In genomic region chr2:28163028-28163427, GRCh38 we compare ENCODE assay signal across 19 cellular contexts.
DNase-seq lines count a peak whose midpoint lies in the region; ATAC-seq and TF ChIP-seq lines count a peak whose summit lies in the region.
"Had no signal": no experiment of that assay in that cellular context is flagged by ENCODE, and none has a peak within 500 bp of the region (broad histone marks: within the 10 kb centered on the region; RNA-seq: fewer than 3 reads in every experiment).

No MANE protein-coding gene starts in this region.

- no TSS peak for BruUV-seq in A673 (replicated peaks; lab: Mats Ljungman, UMichigan)

- H3K27ac Mint-ChIP-seq in progenitor cell of endocrine pancreas, result peak overlapping the region; percentile 40
- H3K27ac Mint-ChIP-seq: activated B cell treated with CpG ODN at 0.5 μM for 24 hours; activated naive CD8-positive, alpha-beta T cell treated with anti-CD3 and anti-CD28 coated beads for 36 hours had no signal

- H3K27me3 ChIP-seq in suprapubic skin, result no peaks in the 10 kb centered on the region
- no peaks in the 10 kb centered on the region for H3K27me3 ChIP-seq in A673 (replicated peaks; ENCODE audit: insufficient read depth, low read depth, low read length, poor library complexity)

- no peaks in the 10 kb centered on the region for H3K27me3 Mint-ChIP-seq in progenitor cell of endocrine pancreas
- H3K27me3 Mint-ChIP-seq: activated B cell treated with CpG ODN at 0.5 μM for 24 hours; activated naive CD8-positive, alpha-beta T cell treated with anti-CD3 and anti-CD28 coated beads for 36 hours had no signal

- no peak overlapping the region for H3K4me3 ChIP-seq in suprapubic skin
- no peak overlapping the region for H3K4me3 ChIP-seq in A673 (ENCODE audit: low read depth, low read length, poor library complexity, severe bottlenecking)

- no peaks in the 10 kb centered on the region for H3K36me3 ChIP-seq in suprapubic skin
- no peaks in the 10 kb centered on the region for H3K36me3 ChIP-seq in A673 (ENCODE audit: insufficient read depth, low read length, poor library complexity, severe bottlenecking)

- no peak for TF ChIP-seq CTCF in progenitor cell of endocrine pancreas (IDR thresholded peaks at IDR 0.05; ENCODE audit: unreplicated experiment)
- no peak for TF ChIP-seq CTCF in suprapubic skin (IDR thresholded peaks at IDR 0.05)
- no peak for TF ChIP-seq CTCF in A673 (conservative IDR thresholded peaks at IDR 0.05; ENCODE audit: low read depth, low read length)

- H3K36me3 Mint-ChIP-seq in progenitor cell of endocrine pancreas (ENCODE audit: insufficient read depth), result peaks cover 4% of the 10 kb centered on the region

- no peak overlapping the region for H3K4me3 Mint-ChIP-seq in progenitor cell of endocrine pancreas (ENCODE audit: low read depth)
- H3K4me3 Mint-ChIP-seq: activated B cell treated with CpG ODN at 0.5 μM for 24 hours; activated naive CD8-positive, alpha-beta T cell treated with anti-CD3 and anti-CD28 coated beads for 36 hours had no signal

- H3K4me1 ChIP-seq in suprapubic skin (peaks cover 42% of the 10 kb centered on the region), A673 (ENCODE audit: insufficient read depth, low read length, poor library complexity, severe bottlenecking) (no peaks in the 10 kb centered on the region)

- DNase-seq in DMS 273 (lab: John Stamatoyannopoulos, UW; ENCODE audit: unreplicated experiment) (peak; percentile 26), DMS 273 treated with DMSO at 0.1 percent for 48 hours (lab: John Stamatoyannopoulos, UW) (no peak), left ventricle myocardium superior (peak; percentile 40), progenitor cell of endocrine pancreas (ENCODE audit: low spot score, unreplicated experiment) (no peak), suprapubic skin (ENCODE audit: low spot score in 2 of 2) (no peak), A673 (ENCODE audit: low spot score) (no peak), NCI-H1930 (lab: John Stamatoyannopoulos, UW) (no peak)
- DNase-seq: activated B cell treated with CpG ODN at 0.5 μM for 24 hours; activated CD4-positive, alpha-beta T cell treated with anti-CD3 and anti-CD28 coated beads, Interleukin-2, amount 50 U/mL, for 4 hours; activated CD8-positive, alpha-beta memory T cell treated with anti-CD3 and anti-CD28 coated beads, Interleukin-2, amount 50 U/mL, for 48 hours; activated naive CD8-positive, alpha-beta T cell treated with anti-CD3 and anti-CD28 coated beads for 36 hours; AML-193; GOT3; hippocampal formation; NCI-H526 treated with DMSO at 0.1 percent for 48 hours; nucleus accumbens had no signal

- TF ChIP-seq POLR2A in suprapubic skin (IDR thresholded peaks at IDR 0.05), result no peak

- TF ChIP-seq EP300 in suprapubic skin (IDR thresholded peaks at IDR 0.05), result no peak

- POLR2A ChIA-PET in A673 (lab: Charles Lee; ENCODE audit: low non-redundant PET), result interaction anchor here (0.7 kb wide), 1 partner anchor 21 kb away, joined by 3 read pairs; no protein-coding TSS in a partner anchor

- intact Hi-C loops in left ventricle myocardium superior (cut with micrococcal nuclease), result no loop called here
- intact Hi-C loops in A673 (cut with micrococcal nuclease; ENCODE audit: unreplicated experiment), result no loop called here

- H3K27ac ChIP-seq in suprapubic skin (peak overlapping the region; percentile 59), A673 (ENCODE audit: low read depth, low read length, poor library complexity, severe bottlenecking) (no peak overlapping the region)
- H3K27ac ChIP-seq: 22Rv1, RWPE1 had no signal

- peak; percentile 36 for ATAC-seq in left ventricle myocardium superior
- no peak for ATAC-seq in HG02759 (IDR thresholded peaks at IDR 0.05; ENCODE audit: unreplicated experiment)

- no peaks in the 10 kb centered on the region for H3K9me3 Mint-ChIP-seq in progenitor cell of endocrine pancreas (ENCODE audit: low read depth)
- H3K9me3 Mint-ChIP-seq: activated B cell treated with CpG ODN at 0.5 μM for 24 hours; activated naive CD8-positive, alpha-beta T cell treated with anti-CD3 and anti-CD28 coated beads for 36 hours had no signal

- H3K9me3 ChIP-seq in suprapubic skin (no peaks in the 10 kb centered on the region), A673 (ENCODE audit: low read depth, low read length, poor library complexity, severe bottlenecking) (no peaks in the 10 kb centered on the region)

- CTCF ChIA-PET in A673 (lab: Charles Lee), result no interaction called here

- WGBS in suprapubic skin, result 91% methylated on average over 4 of the region's 4 CpGs

- H3K4me1 Mint-ChIP-seq in progenitor cell of endocrine pancreas (ENCODE audit: low read depth), result peaks cover 5% of the 10 kb centered on the region
- H3K4me1 Mint-ChIP-seq: activated B cell treated with CpG ODN at 0.5 μM for 24 hours; activated naive CD8-positive, alpha-beta T cell treated with anti-CD3 and anti-CD28 coated beads for 36 hours had no signal

Comparison
In these comparisons a context has a peak if more than half of its experiments do, and no peak if none do; other contexts are left out.
1. DNase-seq: peak in DMS 273 (single experiment) and left ventricle myocardium superior (single experiment); none in DMS 273 treated with DMSO at 0.1 percent for 48 hours (single experiment), progenitor cell of endocrine pancreas (single experiment), suprapubic skin (0 of 2), A673 (single experiment) and NCI-H1930 (0 of 2).